1 cellular context compared by ENCODE assay signal in the genomic region with DNA sequence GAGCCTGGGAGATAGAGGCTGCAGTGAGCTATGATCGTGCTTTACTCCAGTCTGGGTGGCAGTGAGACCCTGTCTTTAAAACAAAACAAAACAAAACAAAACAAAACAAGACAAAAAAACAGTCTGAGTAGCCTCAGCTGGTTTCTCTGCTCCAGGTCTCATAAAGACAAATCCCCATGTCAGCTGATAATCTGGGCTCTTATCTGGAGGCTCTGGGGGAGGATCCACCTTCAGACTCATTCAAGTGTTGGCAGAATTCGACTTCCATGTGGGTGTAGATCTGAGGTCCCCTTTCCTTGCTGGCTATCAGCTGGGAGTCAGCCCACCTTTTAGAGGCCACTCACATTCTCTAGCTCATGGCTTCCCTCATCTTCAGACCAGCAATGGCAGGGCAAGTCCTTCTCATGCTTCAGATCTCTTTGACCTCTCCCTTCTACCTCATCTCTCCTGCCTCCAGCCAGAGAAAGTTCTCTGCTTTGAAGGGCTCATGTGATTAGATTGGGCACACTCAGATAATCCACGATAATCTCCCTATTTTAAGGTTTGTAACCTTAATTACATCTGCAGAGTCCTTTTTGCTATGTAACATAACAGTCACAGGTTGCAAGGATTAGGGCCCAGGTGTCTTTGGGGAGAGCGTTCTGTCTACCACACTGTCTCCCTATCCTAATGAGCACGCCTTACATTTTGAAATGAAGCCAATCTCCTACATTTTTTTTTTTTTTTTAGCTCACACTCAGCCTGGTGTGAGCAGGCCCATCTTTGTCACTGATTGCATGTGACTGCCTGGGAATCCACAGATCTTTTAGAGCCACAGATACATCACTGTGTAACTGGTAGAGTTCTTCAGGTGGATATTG.
TF ChIP-seq lines count a peak whose summit lies in the region.

No MANE protein-coding gene starts in this region.

TF ChIP-seq in K562, 482 proteins besides CTCF, POLR2A, EP300 and RAD21 (continued from another document and continues in another):
- TF ChIP-seq, protein P1, sequence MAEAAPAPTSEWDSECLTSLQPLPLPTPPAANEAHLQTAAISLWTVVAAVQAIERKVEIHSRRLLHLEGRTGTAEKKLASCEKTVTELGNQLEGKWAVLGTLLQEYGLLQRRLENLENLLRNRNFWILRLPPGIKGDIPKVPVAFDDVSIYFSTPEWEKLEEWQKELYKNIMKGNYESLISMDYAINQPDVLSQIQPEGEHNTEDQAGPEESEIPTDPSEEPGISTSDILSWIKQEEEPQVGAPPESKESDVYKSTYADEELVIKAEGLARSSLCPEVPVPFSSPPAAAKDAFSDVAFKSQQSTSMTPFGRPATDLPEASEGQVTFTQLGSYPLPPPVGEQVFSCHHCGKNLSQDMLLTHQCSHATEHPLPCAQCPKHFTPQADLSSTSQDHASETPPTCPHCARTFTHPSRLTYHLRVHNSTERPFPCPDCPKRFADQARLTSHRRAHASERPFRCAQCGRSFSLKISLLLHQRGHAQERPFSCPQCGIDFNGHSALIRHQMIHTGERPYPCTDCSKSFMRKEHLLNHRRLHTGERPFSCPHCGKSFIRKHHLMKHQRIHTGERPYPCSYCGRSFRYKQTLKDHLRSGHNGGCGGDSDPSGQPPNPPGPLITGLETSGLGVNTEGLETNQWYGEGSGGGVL (CRISPR knock-in tag; IDR thresholded peaks at IDR 0.05), result no peak
- TF ChIP-seq, protein P2, sequence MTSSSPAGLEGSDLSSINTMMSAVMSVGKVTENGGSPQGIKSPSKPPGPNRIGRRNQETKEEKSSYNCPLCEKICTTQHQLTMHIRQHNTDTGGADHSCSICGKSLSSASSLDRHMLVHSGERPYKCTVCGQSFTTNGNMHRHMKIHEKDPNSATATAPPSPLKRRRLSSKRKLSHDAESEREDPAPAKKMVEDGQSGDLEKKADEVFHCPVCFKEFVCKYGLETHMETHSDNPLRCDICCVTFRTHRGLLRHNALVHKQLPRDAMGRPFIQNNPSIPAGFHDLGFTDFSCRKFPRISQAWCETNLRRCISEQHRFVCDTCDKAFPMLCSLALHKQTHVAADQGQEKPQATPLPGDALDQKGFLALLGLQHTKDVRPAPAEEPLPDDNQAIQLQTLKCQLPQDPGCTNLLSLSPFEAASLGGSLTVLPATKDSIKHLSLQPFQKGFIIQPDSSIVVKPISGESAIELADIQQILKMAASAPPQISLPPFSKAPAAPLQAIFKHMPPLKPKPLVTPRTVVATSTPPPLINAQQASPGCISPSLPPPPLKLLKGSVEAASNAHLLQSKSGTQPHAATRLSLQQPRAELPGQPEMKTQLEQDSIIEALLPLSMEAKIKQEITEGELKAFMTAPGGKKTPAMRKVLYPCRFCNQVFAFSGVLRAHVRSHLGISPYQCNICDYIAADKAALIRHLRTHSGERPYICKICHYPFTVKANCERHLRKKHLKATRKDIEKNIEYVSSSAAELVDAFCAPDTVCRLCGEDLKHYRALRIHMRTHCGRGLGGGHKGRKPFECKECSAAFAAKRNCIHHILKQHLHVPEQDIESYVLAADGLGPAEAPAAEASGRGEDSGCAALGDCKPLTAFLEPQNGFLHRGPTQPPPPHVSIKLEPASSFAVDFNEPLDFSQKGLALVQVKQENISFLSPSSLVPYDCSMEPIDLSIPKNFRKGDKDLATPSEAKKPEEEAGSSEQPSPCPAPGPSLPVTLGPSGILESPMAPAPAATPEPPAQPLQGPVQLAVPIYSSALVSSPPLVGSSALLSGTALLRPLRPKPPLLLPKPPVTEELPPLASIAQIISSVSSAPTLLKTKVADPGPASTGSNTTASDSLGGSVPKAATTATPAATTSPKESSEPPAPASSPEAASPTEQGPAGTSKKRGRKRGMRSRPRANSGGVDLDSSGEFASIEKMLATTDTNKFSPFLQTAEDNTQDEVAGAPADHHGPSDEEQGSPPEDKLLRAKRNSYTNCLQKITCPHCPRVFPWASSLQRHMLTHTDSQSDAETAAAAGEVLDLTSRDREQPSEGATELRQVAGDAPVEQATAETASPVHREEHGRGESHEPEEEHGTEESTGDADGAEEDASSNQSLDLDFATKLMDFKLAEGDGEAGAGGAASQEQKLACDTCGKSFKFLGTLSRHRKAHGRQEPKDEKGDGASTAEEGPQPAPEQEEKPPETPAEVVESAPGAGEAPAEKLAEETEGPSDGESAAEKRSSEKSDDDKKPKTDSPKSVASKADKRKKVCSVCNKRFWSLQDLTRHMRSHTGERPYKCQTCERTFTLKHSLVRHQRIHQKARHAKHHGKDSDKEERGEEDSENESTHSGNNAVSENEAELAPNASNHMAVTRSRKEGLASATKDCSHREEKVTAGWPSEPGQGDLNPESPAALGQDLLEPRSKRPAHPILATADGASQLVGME (CRISPR knock-in tag; IDR thresholded peaks at IDR 0.05), result no peak
- no peak for TF ChIP-seq CHD1 (IDR thresholded peaks at IDR 0.05; ENCODE audit: low read length)
- TF ChIP-seq, protein P3, sequence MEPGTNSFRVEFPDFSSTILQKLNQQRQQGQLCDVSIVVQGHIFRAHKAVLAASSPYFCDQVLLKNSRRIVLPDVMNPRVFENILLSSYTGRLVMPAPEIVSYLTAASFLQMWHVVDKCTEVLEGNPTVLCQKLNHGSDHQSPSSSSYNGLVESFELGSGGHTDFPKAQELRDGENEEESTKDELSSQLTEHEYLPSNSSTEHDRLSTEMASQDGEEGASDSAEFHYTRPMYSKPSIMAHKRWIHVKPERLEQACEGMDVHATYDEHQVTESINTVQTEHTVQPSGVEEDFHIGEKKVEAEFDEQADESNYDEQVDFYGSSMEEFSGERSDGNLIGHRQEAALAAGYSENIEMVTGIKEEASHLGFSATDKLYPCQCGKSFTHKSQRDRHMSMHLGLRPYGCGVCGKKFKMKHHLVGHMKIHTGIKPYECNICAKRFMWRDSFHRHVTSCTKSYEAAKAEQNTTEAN (CRISPR knock-in tag; IDR thresholded peaks at IDR 0.05), result 0 out of 2 replicates have a peak, but pooled peaks have one; percentile 44
- no peak for TF ChIP-seq OTX1 (CRISPR knock-in tag; IDR thresholded peaks at IDR 0.05)
- TF ChIP-seq TCF7L2 (IDR thresholded peaks at IDR 0.05; ENCODE audit: low read depth, low read length), result no peak
- TF ChIP-seq ZNF561 (CRISPR knock-in tag; conservative IDR thresholded peaks at IDR 0.05), result no peak
- TF ChIP-seq HIVEP1 (CRISPR knock-in tag; IDR thresholded peaks at IDR 0.05), result no peak
- no peak for TF ChIP-seq HSF4 (CRISPR knock-in tag; IDR thresholded peaks at IDR 0.05; ENCODE audit: borderline replicate concordance)
- TF ChIP-seq, protein P4, sequence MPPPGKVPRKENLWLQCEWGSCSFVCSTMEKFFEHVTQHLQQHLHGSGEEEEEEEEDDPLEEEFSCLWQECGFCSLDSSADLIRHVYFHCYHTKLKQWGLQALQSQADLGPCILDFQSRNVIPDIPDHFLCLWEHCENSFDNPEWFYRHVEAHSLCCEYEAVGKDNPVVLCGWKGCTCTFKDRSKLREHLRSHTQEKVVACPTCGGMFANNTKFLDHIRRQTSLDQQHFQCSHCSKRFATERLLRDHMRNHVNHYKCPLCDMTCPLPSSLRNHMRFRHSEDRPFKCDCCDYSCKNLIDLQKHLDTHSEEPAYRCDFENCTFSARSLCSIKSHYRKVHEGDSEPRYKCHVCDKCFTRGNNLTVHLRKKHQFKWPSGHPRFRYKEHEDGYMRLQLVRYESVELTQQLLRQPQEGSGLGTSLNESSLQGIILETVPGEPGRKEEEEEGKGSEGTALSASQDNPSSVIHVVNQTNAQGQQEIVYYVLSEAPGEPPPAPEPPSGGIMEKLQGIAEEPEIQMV (tag; conservative IDR thresholded peaks at IDR 0.05; ENCODE audit: low read depth), result no peak
- TF ChIP-seq, protein P5, sequence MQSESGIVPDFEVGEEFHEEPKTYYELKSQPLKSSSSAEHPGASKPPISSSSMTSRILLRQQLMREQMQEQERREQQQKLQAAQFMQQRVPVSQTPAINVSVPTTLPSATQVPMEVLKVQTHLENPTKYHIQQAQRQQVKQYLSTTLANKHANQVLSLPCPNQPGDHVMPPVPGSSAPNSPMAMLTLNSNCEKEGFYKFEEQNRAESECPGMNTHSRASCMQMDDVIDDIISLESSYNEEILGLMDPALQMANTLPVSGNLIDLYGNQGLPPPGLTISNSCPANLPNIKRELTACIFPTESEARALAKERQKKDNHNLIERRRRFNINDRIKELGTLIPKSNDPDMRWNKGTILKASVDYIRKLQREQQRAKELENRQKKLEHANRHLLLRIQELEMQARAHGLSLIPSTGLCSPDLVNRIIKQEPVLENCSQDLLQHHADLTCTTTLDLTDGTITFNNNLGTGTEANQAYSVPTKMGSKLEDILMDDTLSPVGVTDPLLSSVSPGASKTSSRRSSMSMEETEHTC (IDR thresholded peaks at IDR 0.05), result peak; percentile 46
- TF ChIP-seq, protein P6, sequence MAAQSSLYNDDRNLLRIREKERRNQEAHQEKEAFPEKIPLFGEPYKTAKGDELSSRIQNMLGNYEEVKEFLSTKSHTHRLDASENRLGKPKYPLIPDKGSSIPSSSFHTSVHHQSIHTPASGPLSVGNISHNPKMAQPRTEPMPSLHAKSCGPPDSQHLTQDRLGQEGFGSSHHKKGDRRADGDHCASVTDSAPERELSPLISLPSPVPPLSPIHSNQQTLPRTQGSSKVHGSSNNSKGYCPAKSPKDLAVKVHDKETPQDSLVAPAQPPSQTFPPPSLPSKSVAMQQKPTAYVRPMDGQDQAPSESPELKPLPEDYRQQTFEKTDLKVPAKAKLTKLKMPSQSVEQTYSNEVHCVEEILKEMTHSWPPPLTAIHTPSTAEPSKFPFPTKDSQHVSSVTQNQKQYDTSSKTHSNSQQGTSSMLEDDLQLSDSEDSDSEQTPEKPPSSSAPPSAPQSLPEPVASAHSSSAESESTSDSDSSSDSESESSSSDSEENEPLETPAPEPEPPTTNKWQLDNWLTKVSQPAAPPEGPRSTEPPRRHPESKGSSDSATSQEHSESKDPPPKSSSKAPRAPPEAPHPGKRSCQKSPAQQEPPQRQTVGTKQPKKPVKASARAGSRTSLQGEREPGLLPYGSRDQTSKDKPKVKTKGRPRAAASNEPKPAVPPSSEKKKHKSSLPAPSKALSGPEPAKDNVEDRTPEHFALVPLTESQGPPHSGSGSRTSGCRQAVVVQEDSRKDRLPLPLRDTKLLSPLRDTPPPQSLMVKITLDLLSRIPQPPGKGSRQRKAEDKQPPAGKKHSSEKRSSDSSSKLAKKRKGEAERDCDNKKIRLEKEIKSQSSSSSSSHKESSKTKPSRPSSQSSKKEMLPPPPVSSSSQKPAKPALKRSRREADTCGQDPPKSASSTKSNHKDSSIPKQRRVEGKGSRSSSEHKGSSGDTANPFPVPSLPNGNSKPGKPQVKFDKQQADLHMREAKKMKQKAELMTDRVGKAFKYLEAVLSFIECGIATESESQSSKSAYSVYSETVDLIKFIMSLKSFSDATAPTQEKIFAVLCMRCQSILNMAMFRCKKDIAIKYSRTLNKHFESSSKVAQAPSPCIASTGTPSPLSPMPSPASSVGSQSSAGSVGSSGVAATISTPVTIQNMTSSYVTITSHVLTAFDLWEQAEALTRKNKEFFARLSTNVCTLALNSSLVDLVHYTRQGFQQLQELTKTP (IDR thresholded peaks at IDR 0.05; ENCODE audit: low read depth in 1 of 2, partially characterized antibody in 2 of 2), result peak in 1 of 2 experiments; percentile 50
- no peak for TF ChIP-seq RBM25 (IDR thresholded peaks at IDR 0.05; ENCODE audit: low read depth, low read length, severe bottlenecking)
- no peak for TF ChIP-seq ZNF12 (CRISPR knock-in tag; IDR thresholded peaks at IDR 0.05)
- no peak for TF ChIP-seq RBFOX2 (IDR thresholded peaks at IDR 0.05; ENCODE audit: low read depth, low read length)
- TF ChIP-seq, protein P7, sequence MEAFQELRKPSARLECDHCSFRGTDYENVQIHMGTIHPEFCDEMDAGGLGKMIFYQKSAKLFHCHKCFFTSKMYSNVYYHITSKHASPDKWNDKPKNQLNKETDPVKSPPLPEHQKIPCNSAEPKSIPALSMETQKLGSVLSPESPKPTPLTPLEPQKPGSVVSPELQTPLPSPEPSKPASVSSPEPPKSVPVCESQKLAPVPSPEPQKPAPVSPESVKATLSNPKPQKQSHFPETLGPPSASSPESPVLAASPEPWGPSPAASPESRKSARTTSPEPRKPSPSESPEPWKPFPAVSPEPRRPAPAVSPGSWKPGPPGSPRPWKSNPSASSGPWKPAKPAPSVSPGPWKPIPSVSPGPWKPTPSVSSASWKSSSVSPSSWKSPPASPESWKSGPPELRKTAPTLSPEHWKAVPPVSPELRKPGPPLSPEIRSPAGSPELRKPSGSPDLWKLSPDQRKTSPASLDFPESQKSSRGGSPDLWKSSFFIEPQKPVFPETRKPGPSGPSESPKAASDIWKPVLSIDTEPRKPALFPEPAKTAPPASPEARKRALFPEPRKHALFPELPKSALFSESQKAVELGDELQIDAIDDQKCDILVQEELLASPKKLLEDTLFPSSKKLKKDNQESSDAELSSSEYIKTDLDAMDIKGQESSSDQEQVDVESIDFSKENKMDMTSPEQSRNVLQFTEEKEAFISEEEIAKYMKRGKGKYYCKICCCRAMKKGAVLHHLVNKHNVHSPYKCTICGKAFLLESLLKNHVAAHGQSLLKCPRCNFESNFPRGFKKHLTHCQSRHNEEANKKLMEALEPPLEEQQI (IDR thresholded peaks at IDR 0.05), result 0 out of 2 replicates have a peak, but pooled peaks have one; percentile 16
- no peak for TF ChIP-seq ARID2 (IDR thresholded peaks at IDR 0.05)
- TF ChIP-seq BCL6 (CRISPR knock-in tag; IDR thresholded peaks at IDR 0.05), result no peak; the same call in 1 of the 2 replicates
- TF ChIP-seq, protein P8, sequence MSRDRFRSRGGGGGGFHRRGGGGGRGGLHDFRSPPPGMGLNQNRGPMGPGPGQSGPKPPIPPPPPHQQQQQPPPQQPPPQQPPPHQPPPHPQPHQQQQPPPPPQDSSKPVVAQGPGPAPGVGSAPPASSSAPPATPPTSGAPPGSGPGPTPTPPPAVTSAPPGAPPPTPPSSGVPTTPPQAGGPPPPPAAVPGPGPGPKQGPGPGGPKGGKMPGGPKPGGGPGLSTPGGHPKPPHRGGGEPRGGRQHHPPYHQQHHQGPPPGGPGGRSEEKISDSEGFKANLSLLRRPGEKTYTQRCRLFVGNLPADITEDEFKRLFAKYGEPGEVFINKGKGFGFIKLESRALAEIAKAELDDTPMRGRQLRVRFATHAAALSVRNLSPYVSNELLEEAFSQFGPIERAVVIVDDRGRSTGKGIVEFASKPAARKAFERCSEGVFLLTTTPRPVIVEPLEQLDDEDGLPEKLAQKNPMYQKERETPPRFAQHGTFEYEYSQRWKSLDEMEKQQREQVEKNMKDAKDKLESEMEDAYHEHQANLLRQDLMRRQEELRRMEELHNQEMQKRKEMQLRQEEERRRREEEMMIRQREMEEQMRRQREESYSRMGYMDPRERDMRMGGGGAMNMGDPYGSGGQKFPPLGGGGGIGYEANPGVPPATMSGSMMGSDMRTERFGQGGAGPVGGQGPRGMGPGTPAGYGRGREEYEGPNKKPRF (IDR thresholded peaks at IDR 0.05; ENCODE audit: low read depth, low read length), result no peak
- no peak for TF ChIP-seq ZNF644 (tag; IDR thresholded peaks at IDR 0.05; ENCODE audit: low read depth)
- TF ChIP-seq RBM14 (IDR thresholded peaks at IDR 0.05; ENCODE audit: borderline replicate concordance, insufficient read depth, low read depth, low read length), result no peak
- no peak for TF ChIP-seq PCBP2 (IDR thresholded peaks at IDR 0.05; ENCODE audit: low read depth, low read length, poor library complexity, severe bottlenecking)
- TF ChIP-seq HNRNPUL1 (IDR thresholded peaks at IDR 0.05; ENCODE audit: low read length), result no peak
- no peak for TF ChIP-seq FOXJ3 (CRISPR knock-in tag; IDR thresholded peaks at IDR 0.05)
- TF ChIP-seq CREB1 (IDR thresholded peaks at IDR 0.05), result no peak
- TF ChIP-seq CREB1 (CRISPR knock-in tag; IDR thresholded peaks at IDR 0.05), result no peak
- TF ChIP-seq ETS2 (tag; IDR thresholded peaks at IDR 0.05; ENCODE audit: borderline replicate concordance, poor library complexity, severe bottlenecking), result no peak
- TF ChIP-seq CBFB (CRISPR knock-in tag; IDR thresholded peaks at IDR 0.05), result no peak
- no peak for TF ChIP-seq ZNF586 (CRISPR knock-in tag; conservative IDR thresholded peaks at IDR 0.05)
- no peak for TF ChIP-seq ATF7 (IDR thresholded peaks at IDR 0.05)
- peak in 1 of 2 experiments; percentile 67; a peak in 2 of 4 replicates for TF ChIP-seq HDAC1 (IDR thresholded peaks at IDR 0.05)
- no peak for TF ChIP-seq ILF3 (IDR thresholded peaks at IDR 0.05; ENCODE audit: borderline replicate concordance)
- no peak for TF ChIP-seq ELF2 (CRISPR knock-in tag; IDR thresholded peaks at IDR 0.05)
- TF ChIP-seq EP400 (IDR thresholded peaks at IDR 0.05), result peak; percentile 48; the same call in 1 of the 2 replicates
